In genomic region chr6:157144861-157145260, GRCh38 we compare ENCODE assay signal across 13 cellular contexts.
DNase-seq lines count a peak whose midpoint lies in the region; ATAC-seq, FAIRE-seq and TF ChIP-seq lines count a peak whose summit lies in the region.
"Had no signal": no experiment of that assay in that cellular context is flagged by ENCODE, and none has a peak within 500 bp of the region (broad histone marks: within the 10 kb centered on the region; RNA-seq: fewer than 3 reads in every experiment).

No MANE protein-coding gene starts in this region.

- POLR2A ChIA-PET in K562 (lab: Yijun Ruan, JAX) = interaction anchor here (1.2 to 2.4 kb wide), 4 partner anchors 9 to 17 kb away, joined by 4 to 9 read pairs (median 6); no protein-coding TSS in a partner anchor

- DNase-seq in KBM-7 (peak; percentile 37), K562 (ENCODE audit: extremely low read depth in 1 of 4, low spot score in 3 of 4) (no peak), left kidney (ENCODE audit: low read depth, low spot score) (peak; percentile 41), ovary (no peak), NCI-H128 (lab: John Stamatoyannopoulos, UW; ENCODE audit: unreplicated experiment) (no peak), lower leg skin (ENCODE audit: low spot score in 2 of 2) (no peak)
- DNase-seq: activated T-cell treated with anti-CD3 and anti-CD28 coated beads, Interleukin-2, amount 50 U/mL, for 1 hour; COR-L47; NCI-H187 treated with DMSO at 0.1 percent for 48 hours; NCI-H774; retina had no signal

- TF ChIP-seq POLR2A in K562 (conservative IDR thresholded peaks at IDR 0.05) (no peak), ovary (IDR thresholded peaks at IDR 0.05) (no peak), lower leg skin (IDR thresholded peaks at IDR 0.05) (no peak)

- no TSS peak for BruUV-seq in K562 (replicated peaks; lab: Mats Ljungman, UMichigan)

- TF ChIP-seq EP300 in K562 (IDR thresholded peaks at IDR 0.05; ENCODE audit: low read length) = no peak
- TF ChIP-seq EP300 in ovary (IDR thresholded peaks at IDR 0.05) = no peak

- H3K79me2 ChIP-seq in K562 (ENCODE audit: control insufficient read depth, insufficient read depth, low read length) = no peaks in the 10 kb centered on the region
- H3K79me2 ChIP-seq: hepatocyte had no signal

- H3K4me3 ChIP-seq in K562 = no peak overlapping the region
- H3K4me3 ChIP-seq in ovary = no peak overlapping the region
- no peak overlapping the region for H3K4me3 ChIP-seq in lower leg skin (ENCODE audit: low read depth, poor library complexity, severe bottlenecking)
- H3K4me3 ChIP-seq: hepatocyte had no signal

- no peaks in the 10 kb centered on the region for H4K20me1 ChIP-seq in K562 (replicated peaks; ENCODE audit: control insufficient read depth, insufficient read depth, low read length)

- peaks cover 15% of the 10 kb centered on the region; the same call in 2 of the 3 replicates for H3K36me3 ChIP-seq in K562 (ENCODE audit: control insufficient read depth, insufficient read depth, low read length)
- H3K36me3 ChIP-seq in ovary = no peaks in the 10 kb centered on the region

- no peak for FAIRE-seq in K562 (lab: Jason Lieb, UNC)

- CTCF ChIA-PET in K562 (lab: Yijun Ruan, JAX; ENCODE audit: low intra/inter-chr PET ratio) = no interaction called here

- no peak overlapping the region for H3K27ac ChIP-seq in K562 (ENCODE audit: extremely low read depth, low read depth, low read length)
- H3K27ac ChIP-seq in temporal lobe (ENCODE audit: low read depth, low read length) = peak overlapping the region; percentile 10
- H3K27ac ChIP-seq in ovary = peak overlapping the region in 1 of 2 donors; percentile 36
- H3K27ac ChIP-seq: hepatocyte had no signal

- no peak overlapping the region for H2AFZ ChIP-seq in K562 (ENCODE audit: low read depth, low read length)
- H2AFZ ChIP-seq: hepatocyte had no signal

- H3K9me3 ChIP-seq in K562 (replicated peaks; ENCODE audit: control insufficient read depth, insufficient read depth, low read depth, low read length) (no peaks in the 10 kb centered on the region), ovary (no peaks in the 10 kb centered on the region)

- WGBS in K562 (ENCODE audit: insufficient coverage, low coverage, missing lambda C conversion rate) = 78% methylated on average over 8 of the region's 8 CpGs
- 22 to 64% (median 32%) methylated on average over 8 of the region's 8 CpGs for WGBS in ovary, 3 donors
- WGBS in lower leg skin, 2 donors = 28 to 44% methylated on average over 8 of the region's 8 CpGs

- no peak for TF ChIP-seq RAD21 in K562 (CRISPR knock-in tag; conservative IDR thresholded peaks at IDR 0.05 in 1 of 2, IDR thresholded peaks at IDR 0.05 in 1 of 2)

- peak; percentile 32; the same call in 2 of the 3 replicates for ATAC-seq in K562

- intact Hi-C loops in K562 (cut with micrococcal nuclease) (no loop called here), ovary (cut with DNase I) (no loop called here), lower leg skin (cut with DNase I; ENCODE audit: low total_unique reads) (no loop called here)

- H3K4me2 ChIP-seq in K562 (ENCODE audit: insufficient read depth, low read length) = no peak overlapping the region
- H3K4me2 ChIP-seq: hepatocyte had no signal

- H3K4me1 ChIP-seq in K562 (replicated peaks in 1 of 2; ENCODE audit: control insufficient read depth in 2 of 2, insufficient read depth in 2 of 2, low read length in 2 of 2) (peaks cover 0 to 2% of the 10 kb centered on the region in 2 experiments; a peak in 1 of 5 replicates), ovary (ENCODE audit: insufficient read depth) (peaks cover 20% of the 10 kb centered on the region)

- no peaks in the 10 kb centered on the region for H3K9me1 ChIP-seq in K562 (ENCODE audit: control insufficient read depth, insufficient read depth, low read length)

- in situ Hi-C loops in KBM-7 (cut with MboI; ENCODE audit: low pct_unique_long_range_greater_than_20kb, low sequenced_read_pairs) = no loop called here
- in situ Hi-C loops in K562 (cut with MboI) = no loop called here

- TF ChIP-seq CTCF in K562 (IDR thresholded peaks at IDR 0.05 in 2 of 3, conservative IDR thresholded peaks at IDR 0.05 in 1 of 3; ENCODE audit: insufficient read depth in 2 of 3, low read depth in 1 of 3, low read length in 3 of 3) (no peak), ovary (IDR thresholded peaks at IDR 0.05) (no peak), lower leg skin (IDR thresholded peaks at IDR 0.05) (no peak)

- H3K27me3 ChIP-seq in K562 (ENCODE audit: control insufficient read depth in 2 of 2, insufficient read depth in 2 of 2, low read length in 2 of 2) (no peaks in the 10 kb centered on the region), ovary (no peaks in the 10 kb centered on the region)
- H3K27me3 ChIP-seq: hepatocyte had no signal

- no peak overlapping the region for H3K9ac ChIP-seq in K562 (ENCODE audit: insufficient read depth in 1 of 2, low read depth in 2 of 2, low read length in 2 of 2)

TF ChIP-seq in K562, 482 proteins besides CTCF, POLR2A, EP300 and RAD21:
- TF ChIP-seq FOXM1 (IDR thresholded peaks at IDR 0.05; ENCODE audit: low read depth) = no peak
- no peak for TF ChIP-seq FOXM1 (CRISPR knock-in tag; IDR thresholded peaks at IDR 0.05; ENCODE audit: low read depth)
- no peak for TF ChIP-seq ZNF407 (IDR thresholded peaks at IDR 0.05; ENCODE audit: low read depth)
- no peak for TF ChIP-seq JUNB (CRISPR knock-in tag; conservative IDR thresholded peaks at IDR 0.05)
- TF ChIP-seq HDAC2 (IDR thresholded peaks at IDR 0.05) = no peak
- TF ChIP-seq DEAF1 (CRISPR knock-in tag; IDR thresholded peaks at IDR 0.05) = no peak
- no peak for TF ChIP-seq ARHGAP35 (IDR thresholded peaks at IDR 0.05; ENCODE audit: partially characterized antibody)
- no peak for TF ChIP-seq RNF2 (IDR thresholded peaks at IDR 0.05)
- no peak for TF ChIP-seq PRMT5 (CRISPR knock-in tag; IDR thresholded peaks at IDR 0.05)
- TF ChIP-seq KLF6 (CRISPR knock-in tag; IDR thresholded peaks at IDR 0.05; ENCODE audit: borderline replicate concordance) = no peak
- TF ChIP-seq ZNF24 (IDR thresholded peaks at IDR 0.05) = no peak

Comparison
In these comparisons a context has a peak if more than half of its experiments do, and no peak if none do; other contexts are left out.
1. DNase-seq: peak in KBM-7 (single experiment) and left kidney (single experiment); none in K562 (0 of 4), ovary (0 of 5), NCI-H128 (single experiment) and lower leg skin (0 of 2).